27 cellular contexts compared by ENCODE assay signal in the genomic region with DNA sequence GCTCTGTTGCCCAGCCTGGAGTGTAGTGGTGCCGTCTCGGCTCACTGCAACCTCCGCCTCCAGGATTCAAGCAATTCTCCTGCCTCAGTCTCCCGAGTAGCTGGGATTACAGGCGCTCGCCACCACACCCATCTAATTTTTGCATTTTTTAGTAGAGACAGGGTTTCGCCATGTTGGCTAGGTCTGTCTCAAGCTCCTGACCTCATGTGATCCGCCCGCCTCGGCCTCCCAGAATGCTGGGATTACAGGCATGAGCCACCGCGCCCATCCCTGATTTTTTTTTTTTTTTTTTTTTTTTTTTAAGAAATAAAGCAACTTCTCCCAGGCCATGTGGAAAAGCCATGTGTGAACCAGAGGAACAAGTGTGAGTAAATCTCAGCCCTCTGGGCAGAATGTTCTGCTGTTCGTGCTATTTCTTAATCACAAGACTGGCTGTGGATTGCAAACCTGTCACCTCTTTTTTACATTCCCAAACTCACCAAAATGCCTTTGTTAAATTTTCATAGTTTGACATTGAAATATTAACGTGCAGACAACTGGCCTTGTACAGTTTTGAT. TPM values are rescaled to one million over a fixed set of nuclear protein-coding genes. Genes with fewer than 3 reads are reported as not detected.
"Had no signal": no experiment of that assay in that cellular context is flagged by ENCODE, and none has a peak within 500 bp of the region (broad histone marks: within the 10 kb centered on the region; RNA-seq: fewer than 3 reads in every experiment).

No MANE protein-coding gene starts in this region.

- H3K36me3 ChIP-seq: ascending aorta, cardiac muscle cell, SJSA1 had no signal

- H3K4me3 ChIP-seq: ascending aorta, cardiac muscle cell, SJSA1 had no signal

- H3K9me3 ChIP-seq: ascending aorta, SJSA1, SK-N-SH had no signal

- DNase-seq: activated CD4-positive, alpha-beta T cell treated with anti-CD3 and anti-CD28 coated beads, Interleukin-2, amount 10 ng/mL, durations not matched to agents 24 days and 14 days; activated CD4-positive, alpha-beta T cell treated with anti-CD3 and anti-CD28 coated beads, Interleukin-2, amount 50 U/mL, for 4 hours; activated CD8-positive, alpha-beta T cell treated with anti-CD3 and anti-CD28 coated beads for 36 hours; activated effector memory CD4-positive, alpha-beta T cell treated with anti-CD3 and anti-CD28 coated beads, Interleukin-2, amount 50 U/mL, for 16 hours; activated naive CD4-positive, alpha-beta T cell; activated naive CD8-positive, alpha-beta T cell treated with anti-CD3 and anti-CD28 coated beads, Interleukin-2, amount 10 ng/mL, durations not matched to agents 7 days and 5 days; activated T-cell treated with anti-CD3 and anti-CD28 coated beads, Interleukin-2, amount 50 U/mL, for 1 hour; activated T-cell treated with anti-CD3 and anti-CD28 coated beads, Interleukin-2, amount 50 U/mL, for 72 hours; amygdala; NCI-H1048; NCI-H1105 treated with DMSO at 0.1 percent for 48 hours; NCI-H1436; NCI-H1694; NCI-H1930; NCI-H2081 treated with DMSO at 0.1 percent for 48 hours; NCI-H226; NCI-H446 treated with DMSO at 0.1 percent for 48 hours; NCI-H524; NCI-H69; SHP77; SK-N-SH had no signal

- H3K27ac ChIP-seq: ascending aorta, cardiac muscle cell, SJSA1 had no signal

- ATAC-seq: activated CD8-positive, alpha-beta T cell treated with anti-CD3 and anti-CD28 coated beads for 36 hours; activated T-cell treated with anti-CD3 and anti-CD28 coated beads, Interleukin-2, amount 50 U/mL, for 72 hours; activated T-helper 17 cell treated with anti-CD3 and anti-CD28 coated beads, Interleukin-2, amount 50 U/mL, for 72 hours; Panc1 had no signal

- H3K27me3 ChIP-seq: ascending aorta, cardiac muscle cell, SJSA1 had no signal

RNA-seq across cellular contexts. Expression of a gene that starts 6.4 kb away (rescaled TPM):
- total RNA-seq: activated CD8-positive, alpha-beta memory T cell treated with anti-CD3 and anti-CD28 coated beads for 36 hours; activated T-helper 17 cell treated with anti-CD3 and anti-CD28 coated beads, Interleukin-2, amount 50 U/mL, for 72 hours had no signal
